ENCODE assay signal across 10 cellular contexts in genomic region chr5:134561871-134562296, GRCh38. TPM values are rescaled to one million over a fixed set of nuclear protein-coding genes. Genes with fewer than 3 reads are reported as not detected.
DNase-seq lines count a peak whose midpoint lies in the region; FAIRE-seq and TF ChIP-seq lines count a peak whose summit lies in the region.
"Had no signal": no experiment of that assay in that cellular context is flagged by ENCODE, and none has a peak within 500 bp of the region (broad histone marks: within the 10 kb centered on the region; RNA-seq: fewer than 3 reads in every experiment).

No MANE protein-coding gene starts in this region.

- no peak for FAIRE-seq in small intestine (lab: Jason Lieb, UNC)
- FAIRE-seq: TTC549 had no signal

- H3K4me3 ChIP-seq in NT2/D1 (ENCODE audit: insufficient read length, low read depth): no peak overlapping the region
- no peak overlapping the region for H3K4me3 ChIP-seq in fibroblast of mammary gland (ENCODE audit: control insufficient read depth, low read depth, low read length)
- no peak overlapping the region for H3K4me3 ChIP-seq in small intestine (ENCODE audit: low read depth in 1 of 2, low read length in 2 of 2)
- H3K4me3 ChIP-seq: sigmoid colon had no signal

- TF ChIP-seq CTCF in fibroblast of mammary gland (conservative IDR thresholded peaks at IDR 0.05; ENCODE audit: control insufficient read depth, insufficient read depth, low read depth, low read length): peak; percentile 46

- H3K27ac ChIP-seq in small intestine (ENCODE audit: low read depth in 1 of 2, low read length in 1 of 2): no peak overlapping the region
- H3K27ac ChIP-seq: sigmoid colon had no signal

- H3K27me3 ChIP-seq in NT2/D1 (ENCODE audit: insufficient read depth, insufficient read length) (no peaks in the 10 kb centered on the region), small intestine (ENCODE audit: control insufficient read depth in 2 of 2, insufficient read depth in 2 of 2, low read length in 2 of 2) (no peaks in the 10 kb centered on the region)
- H3K27me3 ChIP-seq: sigmoid colon had no signal

- peaks cover 3% of the 10 kb centered on the region for H3K4me1 ChIP-seq in NT2/D1 (ENCODE audit: insufficient read depth, insufficient read length)
- H3K4me1 ChIP-seq in small intestine (ENCODE audit: control insufficient read depth in 2 of 2, insufficient read depth in 1 of 2, low read depth in 1 of 2, low read length in 1 of 2): no peaks in the 10 kb centered on the region

- 74 to 83% (median 82%) methylated on average over 9 of the region's 9 CpGs for WGBS in small intestine, 3 donors

- DNase-seq in NCI-H82 (lab: John Stamatoyannopoulos, UW) (peak; percentile 39), NCI-H82 treated with DMSO at 0.1 percent for 48 hours (lab: John Stamatoyannopoulos, UW; ENCODE audit: unreplicated experiment) (no peak), NT2/D1 (ENCODE audit: low read depth, low spot score) (no peak), fibroblast of mammary gland (ENCODE audit: low read depth) (peak; percentile 81), small intestine (peak; percentile 36), HK-2 (ENCODE audit: unreplicated experiment) (no peak), Ammon's horn (ENCODE audit: low spot score) (no peak)
- DNase-seq in stimulated activated CD4-positive, alpha-beta T cell treated with anti-CD3 and anti-CD28 coated beads, Interleukin-2, amount 100 ng/mL, for 24 hours: no peak
- DNase-seq: sigmoid colon had no signal

- H3K9me3 ChIP-seq in NT2/D1 (ENCODE audit: insufficient read depth, low read length): no peaks in the 10 kb centered on the region
- H3K9me3 ChIP-seq in small intestine (ENCODE audit: control insufficient read depth, low read depth): no peaks in the 10 kb centered on the region
- H3K9me3 ChIP-seq: sigmoid colon had no signal

- peak overlapping the region; percentile 61 for H3K9ac ChIP-seq in NT2/D1 (ENCODE audit: insufficient read length, low read depth)

- peaks cover 82% of the 10 kb centered on the region for H3K36me3 ChIP-seq in NT2/D1 (ENCODE audit: insufficient read depth, insufficient read length, low read length)
- H3K36me3 ChIP-seq in small intestine (ENCODE audit: control insufficient read depth in 2 of 2, insufficient read depth in 2 of 2, low read length in 2 of 2): peaks cover 12 to 35% of the 10 kb centered on the region in 2 donors

RNA-seq across cellular contexts. Expression of gene JADE2, which starts 36.4 kb away (rescaled TPM):
- 10 to 100 TPM in 1 of 3 donors, 1 to 10 TPM in 2; 8.1 to 24.2 (median 8.4) TPM for polyA plus RNA-seq in small intestine

Comparison
In these comparisons a context has a peak if more than half of its experiments do, and no peak if none do; other contexts are left out.
1. DNase-seq: peak in NCI-H82 (single experiment), fibroblast of mammary gland (single experiment) and small intestine (single experiment); none in NCI-H82 treated with DMSO at 0.1 percent for 48 hours (single experiment), NT2/D1 (single experiment), HK-2 (single experiment), stimulated activated CD4-positive, alpha-beta T cell treated with anti-CD3 and anti-CD28 coated beads, Interleukin-2, amount 100 ng/mL, for 24 hours (0 of 2) and Ammon's horn (single experiment).